ENCODE assay signal across 9 cellular contexts in genomic region chr9:131278421-131279111, GRCh38. TPM values are rescaled to one million over a fixed set of nuclear protein-coding genes. Genes with fewer than 3 reads are reported as not detected.
DNase-seq lines count a peak whose midpoint lies in the region; ATAC-seq and TF ChIP-seq lines count a peak whose summit lies in the region.
"Had no signal": no experiment of that assay in that cellular context is flagged by ENCODE, and none has a peak within 500 bp of the region (broad histone marks: within the 10 kb centered on the region; RNA-seq: fewer than 3 reads in every experiment).

No MANE protein-coding gene starts in this region.

- H3K27me3 ChIP-seq in H9 (ENCODE audit: insufficient read depth, low read length) (peaks cover 10% of the 10 kb centered on the region; the same call in 1 of the 2 replicates), SJCRH30 (peaks cover 26% of the 10 kb centered on the region), rectal smooth muscle tissue (ENCODE audit: control insufficient read depth, insufficient read depth, low read length) (peaks cover 21% of the 10 kb centered on the region)
- no peaks in the 10 kb centered on the region for H3K27me3 ChIP-seq in effector memory CD4-positive, alpha-beta T cell (replicated peaks; ENCODE audit: control insufficient read depth, insufficient read depth, low read length, poor library complexity, severe bottlenecking)

- H3K56ac ChIP-seq in H9 (ENCODE audit: insufficient read length, low read depth, low read length): no peak overlapping the region

- H3K23me2 ChIP-seq in H9 (ENCODE audit: insufficient read length, low read depth, low read length, poor library complexity, severe bottlenecking): peaks cover 9% of the 10 kb centered on the region

- H3K4me1 ChIP-seq in H9 (ENCODE audit: insufficient read depth, low read length) (peaks cover 3% of the 10 kb centered on the region; the same call in 1 of the 2 replicates), SJCRH30 (peaks cover 7% of the 10 kb centered on the region; the same call in 1 of the 2 replicates), rectal smooth muscle tissue (ENCODE audit: control insufficient read depth, insufficient read depth, low read length) (no peaks in the 10 kb centered on the region)
- peaks cover 28% of the 10 kb centered on the region for H3K4me1 ChIP-seq in effector memory CD4-positive, alpha-beta T cell (ENCODE audit: control insufficient read depth, insufficient read depth, low read length, poor library complexity, severe bottlenecking)
- H3K4me1 ChIP-seq: foreskin keratinocyte had no signal

- peak overlapping the region; percentile 68 for H3K4me3 ChIP-seq in SJCRH30
- peak overlapping the region; percentile 37 for H3K4me3 ChIP-seq in effector memory CD4-positive, alpha-beta T cell (ENCODE audit: insufficient read depth, low read depth, low read length, poor library complexity, severe bottlenecking)
- H3K4me3 ChIP-seq in rectal smooth muscle tissue (ENCODE audit: low read length): peak overlapping the region; percentile 50

- H3K79me2 ChIP-seq in H9 (ENCODE audit: insufficient read depth, low read length): no peaks in the 10 kb centered on the region

- H3K14ac ChIP-seq in H9 (ENCODE audit: insufficient read depth, low read length): no peak overlapping the region; the same call in 1 of the 2 replicates

- H2BK120ac ChIP-seq in H9 (ENCODE audit: low read depth, low read length, poor library complexity, severe bottlenecking): no peak overlapping the region

- H2BK5ac ChIP-seq in H9 (ENCODE audit: insufficient read length, low read length): no peak overlapping the region

- H3K79me1 ChIP-seq in H9 (ENCODE audit: insufficient read depth, low read depth, low read length, poor library complexity, severe bottlenecking): no peaks in the 10 kb centered on the region

- no peak overlapping the region for H3K18ac ChIP-seq in H9 (ENCODE audit: insufficient read length, low read depth, low read length)

- WGBS in H9 (ENCODE audit: extremely low coverage, insufficient read length, low lambda C conversion rate): no CpG with 5 or more reads among the region's 18 CpGs

- H4K8ac ChIP-seq in H9 (replicated peaks; ENCODE audit: insufficient read length, low read depth, low read length): no peak overlapping the region

- H3K4me3 Mint-ChIP-seq in H9: peak overlapping the region; percentile 68 to 88

- no peak for TF ChIP-seq CTCF in H9 (conservative IDR thresholded peaks at IDR 0.05)

- H4K20me1 ChIP-seq in H9 (ENCODE audit: control insufficient read depth, insufficient read depth, insufficient read length): peaks cover 6% of the 10 kb centered on the region

- DNase-seq in H9 (no peak), SJCRH30 (no peak), SKM-1 treated with dmso at 0.1 percent for 144 hours (lab: John Stamatoyannopoulos, UW; ENCODE audit: unreplicated experiment) (no peak), NCI-H2029 treated with DMSO at 0.1 percent for 48 hours (lab: John Stamatoyannopoulos, UW) (no peak)
- peak in 2 of 3 donors; percentile 23 to 35 for DNase-seq in effector memory CD4-positive, alpha-beta T cell

- peak overlapping the region; percentile 10 for H3K4me2 ChIP-seq in H9 (ENCODE audit: insufficient read depth, insufficient read length, low read length)

- H3K27me3 Mint-ChIP-seq in H9 (ENCODE audit: low read depth): peaks cover 58% of the 10 kb centered on the region

- no peaks in the 10 kb centered on the region; a peak in 1 of 5 replicates for H3K9me3 Mint-ChIP-seq in H9

- H3K9ac ChIP-seq in H9 (ENCODE audit: extremely low read depth, insufficient read length, low read length): no peak overlapping the region
- no peak overlapping the region for H3K9ac ChIP-seq in rectal smooth muscle tissue (ENCODE audit: low read length)

- no peak overlapping the region for H4K91ac ChIP-seq in H9 (ENCODE audit: insufficient read length, low read depth, low read length)

- H3K23ac ChIP-seq in H9 (ENCODE audit: insufficient read length, low read depth, low read length): no peak overlapping the region

- H3K4me1 Mint-ChIP-seq in H9: peaks cover 26 to 41% of the 10 kb centered on the region in 2 experiments

- H3T11ph ChIP-seq in H9 (ENCODE audit: low read length): no peak overlapping the region

- H3K27ac Mint-ChIP-seq in H9: peak overlapping the region in 1 of 3 experiments; percentile 52; a peak in 1 of 7 replicates

- H2AFZ ChIP-seq in H9 (ENCODE audit: low read length): no peak overlapping the region

- H4K5ac ChIP-seq in H9 (ENCODE audit: insufficient read length, low read depth, low read length): no peak overlapping the region

- H2AK5ac ChIP-seq in H9 (ENCODE audit: insufficient read length, low read length): no peak overlapping the region

- no peaks in the 10 kb centered on the region; a peak in 1 of 7 replicates for H3K36me3 Mint-ChIP-seq in H9 (ENCODE audit: insufficient read depth in 1 of 3, low read depth in 3 of 3)

- no peak overlapping the region for H2BK20ac ChIP-seq in H9 (ENCODE audit: low read depth, low read length, poor library complexity, severe bottlenecking)

- H3K27ac ChIP-seq in H9 (ENCODE audit: insufficient read length, low read depth, low read length) (no peak overlapping the region), SJCRH30 (no peak overlapping the region), rectal smooth muscle tissue (ENCODE audit: low read depth, low read length) (no peak overlapping the region)
- peak overlapping the region; percentile 78 for H3K27ac ChIP-seq in effector memory CD4-positive, alpha-beta T cell (ENCODE audit: insufficient read depth, low read length, poor library complexity, severe bottlenecking)
- H3K27ac ChIP-seq: foreskin keratinocyte had no signal

- H3K9me3 ChIP-seq in H9 (ENCODE audit: control insufficient read depth, low read depth, low read length) (no peaks in the 10 kb centered on the region), SJCRH30 (replicated peaks) (no peaks in the 10 kb centered on the region)
- no peaks in the 10 kb centered on the region for H3K9me3 ChIP-seq in effector memory CD4-positive, alpha-beta T cell (ENCODE audit: control insufficient read depth, low read length)

- H2BK12ac ChIP-seq in H9 (ENCODE audit: insufficient read length, low read depth, low read length): no peak overlapping the region

- H2BK15ac ChIP-seq in H9 (ENCODE audit: low read depth, low read length): no peak overlapping the region

- ATAC-seq in GM19452 (IDR thresholded peaks at IDR 0.05; ENCODE audit: unreplicated experiment) (no peak), HG03439 (IDR thresholded peaks at IDR 0.05; ENCODE audit: unreplicated experiment) (no peak)

- H3K4ac ChIP-seq in H9 (ENCODE audit: low read depth, low read length): no peak overlapping the region

- H3K36me3 ChIP-seq in SJCRH30 (no peaks in the 10 kb centered on the region), rectal smooth muscle tissue (ENCODE audit: control insufficient read depth, insufficient read depth, low read length) (no peaks in the 10 kb centered on the region)
- no peaks in the 10 kb centered on the region for H3K36me3 ChIP-seq in effector memory CD4-positive, alpha-beta T cell (ENCODE audit: control insufficient read depth, insufficient read depth, low read length)

RNA-seq across cellular contexts. Expression of gene FAM78A, which starts 2.3 kb away (rescaled TPM):
- 1.9 and 2.1 TPM in 2 replicates for total RNA-seq in H9 (2021)
- total RNA-seq in SJCRH30 (2014; rRNA removed; shearing (Covaris generic)): 2.2 and 2.4 TPM in 2 replicates

RNA-seq across cellular contexts. Expression of gene PLPP7, which starts 11.0 kb away (rescaled TPM):
- total RNA-seq in H9 (2021): 1.9 and 2.4 TPM in 2 replicates
- total RNA-seq in SJCRH30 (2014; rRNA removed; shearing (Covaris generic)): 1.8 TPM in 2 replicates
- total RNA-seq: foreskin keratinocyte had no signal

Comparison
In these comparisons a context has a peak if more than half of its experiments do, and no peak if none do; other contexts are left out.
1. DNase-seq: peak in effector memory CD4-positive, alpha-beta T cell (2 of 3); none in H9 (single experiment), SJCRH30 (0 of 2), SKM-1 treated with dmso at 0.1 percent for 144 hours (single experiment) and NCI-H2029 treated with DMSO at 0.1 percent for 48 hours (single experiment).
2. Peak in every context shown above with its lines, with median percentiles within 50 percentile points of each other: H3K4me3 ChIP-seq.